In the genomic region with DNA sequence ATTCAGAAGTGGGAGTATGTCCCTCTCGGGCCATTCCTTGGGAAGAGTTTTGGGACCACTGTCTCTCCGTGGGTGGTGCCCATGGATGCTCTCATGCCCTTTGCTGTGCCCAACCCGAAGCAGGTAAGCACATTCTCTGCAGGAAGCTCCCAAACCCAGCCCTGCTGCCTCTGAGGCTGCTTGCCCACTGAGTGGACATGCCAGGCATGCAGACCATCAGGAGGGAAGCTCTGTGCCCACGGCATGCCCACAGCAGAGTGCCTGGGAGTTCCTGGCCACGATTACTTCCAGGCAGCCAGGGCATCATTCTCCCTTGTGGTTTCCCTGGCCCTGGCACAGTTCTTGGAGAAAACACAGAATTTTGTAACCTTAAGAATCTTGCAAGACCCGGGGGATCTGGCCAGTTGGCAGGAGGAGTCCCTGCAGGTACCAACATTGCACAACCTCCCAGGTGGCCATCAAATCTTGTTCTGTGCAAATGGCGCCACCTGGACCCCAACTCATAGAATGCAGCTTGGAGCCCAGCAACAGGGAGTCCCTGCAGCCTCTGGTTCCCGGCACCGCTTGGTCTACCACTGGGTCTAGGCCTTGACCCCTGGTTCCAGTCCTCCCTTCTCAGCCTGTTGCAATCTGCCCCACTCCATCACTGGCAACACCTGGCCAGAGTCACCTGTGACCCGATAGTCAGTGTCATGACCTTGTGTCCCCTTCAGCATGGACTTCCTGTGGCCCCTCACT, we compare ENCODE assay signal across 8 cellular contexts. TPM values are rescaled to one million over a fixed set of nuclear protein-coding genes. Genes with fewer than 3 reads are reported as not detected.
DNase-seq lines count a peak whose midpoint lies in the region; ATAC-seq and TF ChIP-seq lines count a peak whose summit lies in the region.

No MANE protein-coding gene starts in this region.

- peak; percentile 56 to 88 (median 78) for TF ChIP-seq CTCF in Peyer's patch (IDR thresholded peaks at IDR 0.05)
- peak; percentile 71 for TF ChIP-seq CTCF in psoas muscle (IDR thresholded peaks at IDR 0.05)

- WGBS in psoas muscle, 3 donors = 66 to 74% (median 67%) methylated on average over 10 of the region's 10 CpGs

- H3K4me3 Mint-ChIP-seq in activated T-helper 17 cell treated with anti-CD3 and anti-CD28 coated beads, Interleukin-2, amount 50 U/mL, for 72 hours = no peak overlapping the region

- peak; percentile 59 for ATAC-seq in HG03196 (IDR thresholded peaks at IDR 0.05; ENCODE audit: unreplicated experiment)
- peak; percentile 84 for ATAC-seq in activated T-helper 17 cell treated with anti-CD3 and anti-CD28 coated beads, Interleukin-2, amount 50 U/mL, for 72 hours (replicated peaks)
- peak; percentile 29 to 77 (median 70) for ATAC-seq in psoas muscle
- no peak for ATAC-seq in HG03039 (IDR thresholded peaks at IDR 0.05; ENCODE audit: unreplicated experiment)

- TF ChIP-seq POLR2A in Peyer's patch (IDR thresholded peaks at IDR 0.05) = no peak

- H3K9me3 ChIP-seq in Peyer's patch = no peaks in the 10 kb centered on the region
- no peaks in the 10 kb centered on the region for H3K9me3 ChIP-seq in psoas muscle

- H3K27me3 Mint-ChIP-seq in activated T-helper 17 cell treated with anti-CD3 and anti-CD28 coated beads, Interleukin-2, amount 50 U/mL, for 72 hours = no peaks in the 10 kb centered on the region

- no peak overlapping the region for H3K27ac ChIP-seq in Peyer's patch
- peak overlapping the region; percentile 84 for H3K27ac ChIP-seq in psoas muscle

- H3K4me3 ChIP-seq in Peyer's patch (no peak overlapping the region), psoas muscle (no peak overlapping the region)

- H3K36me3 ChIP-seq in Peyer's patch = no peaks in the 10 kb centered on the region
- peaks cover 0 to 21% of the 10 kb centered on the region in 2 donors for H3K36me3 ChIP-seq in psoas muscle (ENCODE audit: insufficient read depth in 1 of 2, low read depth in 1 of 2)

- H3K27me3 ChIP-seq in Peyer's patch (no peaks in the 10 kb centered on the region), psoas muscle (ENCODE audit: insufficient read depth in 3 of 3, low read length in 2 of 3) (no peaks in the 10 kb centered on the region)

- no peaks in the 10 kb centered on the region for H3K9me3 Mint-ChIP-seq in activated T-helper 17 cell treated with anti-CD3 and anti-CD28 coated beads, Interleukin-2, amount 50 U/mL, for 72 hours

- H3K4me1 ChIP-seq in Peyer's patch = no peaks in the 10 kb centered on the region
- H3K4me1 ChIP-seq in psoas muscle = peaks cover 23% of the 10 kb centered on the region

- no peak overlapping the region for H3K27ac Mint-ChIP-seq in activated T-helper 17 cell treated with anti-CD3 and anti-CD28 coated beads, Interleukin-2, amount 50 U/mL, for 72 hours

- peaks cover 38% of the 10 kb centered on the region for H3K36me3 Mint-ChIP-seq in activated T-helper 17 cell treated with anti-CD3 and anti-CD28 coated beads, Interleukin-2, amount 50 U/mL, for 72 hours (ENCODE audit: low read depth)

- DNase-seq in NOMO-1 treated with DMSO at 0.1 percent for 48 hours (lab: John Stamatoyannopoulos, UW; ENCODE audit: unreplicated experiment) (peak; percentile 15), NOMO-1 treated with dmso at 0.1 percent for 144 hours (lab: John Stamatoyannopoulos, UW; ENCODE audit: unreplicated experiment) (no peak), Peyer's patch (peak; percentile 67 to 88 (median 81)), glomerular visceral epithelial cell (ENCODE audit: extremely low spot score) (peak; percentile 76), psoas muscle (peak; percentile 44 to 78)

- H3K4me1 Mint-ChIP-seq in activated T-helper 17 cell treated with anti-CD3 and anti-CD28 coated beads, Interleukin-2, amount 50 U/mL, for 72 hours = no peaks in the 10 kb centered on the region

- intact Hi-C loops in psoas muscle (cut with DNase I) = loop anchor here (2.0 to 10.0 kb wide), 3 partner anchors 276 to 788 kb away; partner anchors contain the start of gene MTHFS (in 2 of the 2)

RNA-seq across cellular contexts. Expression of gene FAH, which starts 20.4 kb away (rescaled TPM):
- total RNA-seq in Peyer's patch (10 to 100 TPM in 3 of 4 donors, 1 to 10 TPM in 1; 6.6 to 17.3 (median 15.3) TPM), psoas muscle (10 to 100 TPM; 14.0 to 60.2 (median 35.7) TPM)
- 10 to 100 TPM; 66.3 to 87.7 TPM for total RNA-seq in activated T-helper 17 cell treated with anti-CD3 and anti-CD28 coated beads, Interleukin-2, amount 50 U/mL, for 72 hours
- polyA plus RNA-seq in psoas muscle = 10 to 100 TPM in 2 of 3 donors, 1 to 10 TPM in 1; 9.1 to 20.7 (median 11.3) TPM
